9 cellular contexts compared by ENCODE assay signal in the genomic region with DNA sequence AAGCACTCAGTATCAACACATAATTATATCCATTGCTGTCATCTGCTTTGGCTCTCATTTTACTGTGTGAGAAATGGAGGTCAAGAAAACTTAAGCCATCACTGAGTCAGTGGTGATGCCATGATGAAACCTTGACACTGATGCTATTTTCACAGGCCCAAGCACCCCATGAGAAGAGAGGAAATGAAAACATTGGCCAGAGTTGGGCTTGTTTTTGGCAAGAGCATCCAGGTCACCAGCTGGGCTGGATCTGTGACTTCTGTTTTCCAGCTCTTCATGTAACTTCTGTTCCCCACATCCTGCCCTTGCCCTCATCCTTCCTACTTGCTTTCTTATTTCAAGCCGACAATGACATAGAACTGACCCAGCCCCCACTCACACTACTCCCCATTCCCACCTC. TPM values are rescaled to one million over a fixed set of nuclear protein-coding genes. Genes with fewer than 3 reads are reported as not detected.
A peak's percentile ranks its signal among the peaks of the same experiment; 100 is the strongest.
DNase-seq lines count a peak whose midpoint lies in the region; ATAC-seq lines count a peak whose summit lies in the region.
"Had no signal": no experiment of that assay in that cellular context is flagged by ENCODE, and none has a peak within 500 bp of the region (broad histone marks: within the 10 kb centered on the region; RNA-seq: fewer than 3 reads in every experiment).

No MANE protein-coding gene starts in this region.

- peak overlapping the region in 2 of 3 donors; percentile 42 to 68 for H3K27ac Mint-ChIP-seq in IgD-negative memory B cell
- H3K27ac Mint-ChIP-seq in stimulated activated naive CD8-positive, alpha-beta T cell treated with anti-CD3 and anti-CD28 coated beads, Interleukin-15, Interleukin-2, amounts not matched to agents 100 ng/mL and 50 ng/mL, for 24 hours = peak overlapping the region; percentile 90

- peaks cover 30% of the 10 kb centered on the region for H3K36me3 Mint-ChIP-seq in IgD-negative memory B cell
- H3K36me3 Mint-ChIP-seq in stimulated activated naive CD8-positive, alpha-beta T cell treated with anti-CD3 and anti-CD28 coated beads, Interleukin-15, Interleukin-2, amounts not matched to agents 100 ng/mL and 50 ng/mL, for 24 hours (ENCODE audit: low read depth) = peaks cover 94% of the 10 kb centered on the region

- H3K27me3 Mint-ChIP-seq in IgD-negative memory B cell = peaks cover 2% of the 10 kb centered on the region
- H3K27me3 Mint-ChIP-seq in stimulated activated naive CD8-positive, alpha-beta T cell treated with anti-CD3 and anti-CD28 coated beads, Interleukin-15, Interleukin-2, amounts not matched to agents 100 ng/mL and 50 ng/mL, for 24 hours = no peaks in the 10 kb centered on the region

- peak; percentile 52 for DNase-seq in UCSD-AML1 (lab: John Stamatoyannopoulos, UW; ENCODE audit: unreplicated experiment)
- peak; percentile 68 for DNase-seq in Right ventricle myocardium superior
- DNase-seq in DMS79 treated with DMSO at 0.1 percent for 48 hours (lab: John Stamatoyannopoulos, UW) = no peak
- DNase-seq in SHP77 (lab: John Stamatoyannopoulos, UW) = no peak
- no peak for DNase-seq in NCI-H2107 (lab: John Stamatoyannopoulos, UW)
- DNase-seq: retina had no signal

- H3K9me3 Mint-ChIP-seq in IgD-negative memory B cell = peaks cover 0 to 7% (median 0%) of the 10 kb centered on the region in 3 donors
- H3K9me3 Mint-ChIP-seq in stimulated activated naive CD8-positive, alpha-beta T cell treated with anti-CD3 and anti-CD28 coated beads, Interleukin-15, Interleukin-2, amounts not matched to agents 100 ng/mL and 50 ng/mL, for 24 hours = no peaks in the 10 kb centered on the region

- ATAC-seq in Right ventricle myocardium superior (ENCODE audit: poor library complexity) = peak; percentile 83

- peak overlapping the region in 1 of 4 donors; percentile 25 for H3K4me3 Mint-ChIP-seq in IgD-negative memory B cell
- peak overlapping the region; percentile 67 for H3K4me3 Mint-ChIP-seq in stimulated activated naive CD8-positive, alpha-beta T cell treated with anti-CD3 and anti-CD28 coated beads, Interleukin-15, Interleukin-2, amounts not matched to agents 100 ng/mL and 50 ng/mL, for 24 hours

- intact Hi-C loops in Right ventricle myocardium superior (cut with DNase I) = no loop called here

- peaks cover 9 to 25% (median 20%) of the 10 kb centered on the region in 3 donors for H3K4me1 Mint-ChIP-seq in IgD-negative memory B cell
- peaks cover 100% of the 10 kb centered on the region for H3K4me1 Mint-ChIP-seq in stimulated activated naive CD8-positive, alpha-beta T cell treated with anti-CD3 and anti-CD28 coated beads, Interleukin-15, Interleukin-2, amounts not matched to agents 100 ng/mL and 50 ng/mL, for 24 hours (ENCODE audit: low read depth)

RNA-seq across cellular contexts. Expression of gene LCP2, which starts 10.0 kb away (rescaled TPM):
- 31.6 TPM for polyA plus RNA-seq in IgD-negative memory B cell
- total RNA-seq in Right ventricle myocardium superior = 6.7 TPM

RNA-seq across cellular contexts. Expression of gene C5orf58, which starts 54.7 kb away (rescaled TPM):
- not detected for polyA plus RNA-seq in IgD-negative memory B cell
- total RNA-seq in Right ventricle myocardium superior = 0.65 TPM
- total RNA-seq: RPMI7951 had no signal

Comparison
In these comparisons a context has a peak if more than half of its experiments do, and no peak if none do; other contexts are left out.
1. DNase-seq: peak in UCSD-AML1 (single experiment) and Right ventricle myocardium superior (single experiment); none in DMS79 treated with DMSO at 0.1 percent for 48 hours (single experiment), SHP77 (0 of 2) and NCI-H2107 (single experiment).